13 cellular contexts compared by ENCODE assay signal in genomic region chr4:159150838-159151390, GRCh38. TPM values are rescaled to one million over a fixed set of nuclear protein-coding genes. Genes with fewer than 3 reads are reported as not detected.
DNase-seq lines count a peak whose midpoint lies in the region; ATAC-seq, FAIRE-seq and TF ChIP-seq lines count a peak whose summit lies in the region.
"Had no signal": no experiment of that assay in that cellular context is flagged by ENCODE, and none has a peak within 500 bp of the region (broad histone marks: within the 10 kb centered on the region; RNA-seq: fewer than 3 reads in every experiment).

No MANE protein-coding gene starts in this region.

- H3K36me3 ChIP-seq in kidney (ENCODE audit: control insufficient read depth in 1 of 2, insufficient read depth in 2 of 2, low read length in 2 of 2) (no peaks in the 10 kb centered on the region), esophagus muscularis mucosa (no peaks in the 10 kb centered on the region)

- no peak for FAIRE-seq in kidney (lab: Jason Lieb, UNC)

- no peak for DNase-seq in kidney
- DNase-seq in amniotic stem cell (lab: John Stamatoyannopoulos, UW): no peak
- DNase-seq in esophagus muscularis mucosa (ENCODE audit: extremely low spot score): no peak
- no peak for DNase-seq in NCI-H1105 treated with DMSO at 0.1 percent for 48 hours (lab: John Stamatoyannopoulos, UW)
- no peak for DNase-seq in hypothalamus (lab: John Stamatoyannopoulos, UW)
- DNase-seq: activated CD4-positive, alpha-beta T cell treated with anti-CD3 and anti-CD28 coated beads for 1 hour; activated naive CD4-positive, alpha-beta T cell treated with anti-CD3 and anti-CD28 coated beads for 36 hours; CD4-positive, alpha-beta T cell; head of caudate nucleus; stimulated activated naive CD8-positive, alpha-beta T cell treated with anti-CD3 and anti-CD28 coated beads, Interleukin-15, Interleukin-2, amounts not matched to agents 100 U/mL and 50 U/mL, for 24 hours had no signal

- no peak for TF ChIP-seq POLR2A in esophagus muscularis mucosa (IDR thresholded peaks at IDR 0.05; ENCODE audit: low read depth)

- ATAC-seq in GM18861 (IDR thresholded peaks at IDR 0.05; ENCODE audit: unreplicated experiment) (peak; percentile 56), GM21723 (IDR thresholded peaks at IDR 0.05; ENCODE audit: unreplicated experiment) (peak; percentile 60), HG03439 (IDR thresholded peaks at IDR 0.05; ENCODE audit: unreplicated experiment) (peak; percentile 56)
- ATAC-seq: stimulated activated naive CD8-positive, alpha-beta T cell treated with anti-CD3 and anti-CD28 coated beads, Interleukin-15, Interleukin-2, amounts not matched to agents 100 U/mL and 50 U/mL, for 24 hours had no signal

- peak overlapping the region; percentile 18 to 38 for H3K27ac ChIP-seq in kidney (ENCODE audit: low read depth in 2 of 2, low read length in 2 of 2)
- no peak overlapping the region for H3K27ac ChIP-seq in esophagus muscularis mucosa (replicated peaks in 1 of 4)

- 79% methylated on average over 4 of the region's 4 CpGs for WGBS in esophagus muscularis mucosa

- no peak for TF ChIP-seq EP300 in esophagus muscularis mucosa (IDR thresholded peaks at IDR 0.05)

- intact Hi-C loops in kidney (cut with DNase I) (no loop called here), esophagus muscularis mucosa (cut with DNase I) (no loop called here)

- no peaks in the 10 kb centered on the region for H3K9me3 ChIP-seq in kidney (ENCODE audit: control insufficient read depth in 1 of 2, low read length in 2 of 2)
- no peaks in the 10 kb centered on the region for H3K9me3 ChIP-seq in esophagus muscularis mucosa

- H3K4me3 ChIP-seq in kidney (ENCODE audit: low read length in 2 of 2) (peak overlapping the region in 1 of 2 donors; percentile 0), esophagus muscularis mucosa (no peak overlapping the region)

- TF ChIP-seq CTCF in kidney (IDR thresholded peaks at IDR 0.05; ENCODE audit: borderline replicate concordance, extremely low read depth, insufficient read depth) (no peak), esophagus muscularis mucosa (IDR thresholded peaks at IDR 0.05) (no peak)

- no peaks in the 10 kb centered on the region for H3K27me3 ChIP-seq in esophagus muscularis mucosa

- H3K4me1 ChIP-seq in kidney (ENCODE audit: control insufficient read depth in 1 of 2, insufficient read depth in 1 of 2, low read depth in 1 of 2, low read length in 2 of 2) (peaks cover 6 to 23% of the 10 kb centered on the region in 2 donors), esophagus muscularis mucosa (peaks cover 30 to 36% (median 33%) of the 10 kb centered on the region in 4 donors)

- H3K9ac ChIP-seq in kidney (ENCODE audit: low read length in 2 of 2): no peak overlapping the region

RNA-seq across cellular contexts. Expression of gene RAPGEF2, which starts 48.0 kb away (rescaled TPM):
- 50.6 TPM for total RNA-seq in kidney
- 6.9 TPM for polyA plus RNA-seq in kidney (ENCODE audit: insufficient read depth, low read depth, low replicate concordance)
- total RNA-seq in esophagus muscularis mucosa: 10 to 100 TPM; 55.6 to 61.5 (median 58.4) TPM

Comparison
In these comparisons a context has a peak if more than half of its experiments do, and no peak if none do; other contexts are left out.
1. H3K27ac ChIP-seq: peak in kidney (2 of 2); none in esophagus muscularis mucosa (0 of 4).
2. Peak in every context shown above with its lines, with median percentiles within 50 percentile points of each other: ATAC-seq.